Comparison of ENCODE assay signal across 17 cellular contexts in genomic region chr17:10681866-10682446, GRCh38. TPM values are rescaled to one million over a fixed set of nuclear protein-coding genes. Genes with fewer than 3 reads are reported as not detected.
DNase-seq lines count a peak whose midpoint lies in the region; ATAC-seq and TF ChIP-seq lines count a peak whose summit lies in the region.
"Had no signal": no experiment of that assay in that cellular context is flagged by ENCODE, and none has a peak within 500 bp of the region (broad histone marks: within the 10 kb centered on the region; RNA-seq: fewer than 3 reads in every experiment).

No MANE protein-coding gene starts in this region.

- no peak overlapping the region for H3K18ac ChIP-seq in mesenchymal stem cell (ENCODE audit: low read depth in 1 of 2, low read length in 2 of 2)

- ATAC-seq in activated T-helper 17 cell treated with anti-CD3 and anti-CD28 coated beads, Interleukin-2, amount 50 U/mL, for 72 hours (replicated peaks), result no peak
- ATAC-seq in HG03460 (IDR thresholded peaks at IDR 0.05; ENCODE audit: unreplicated experiment), result no peak
- no peak for ATAC-seq in CD4-positive, alpha-beta T cell (ENCODE audit: poor library complexity)
- ATAC-seq: Panc1; stimulated activated naive B cell treated with anti-CD40 and anti-IgM and Interleukin-4, amounts not matched to agents 10 μg/mL and 1 μg/mL and 100 μg/mL, for 72 hours had no signal

- TF ChIP-seq CTCF in ascending aorta (IDR thresholded peaks at IDR 0.05) (no peak), tibial artery (IDR thresholded peaks at IDR 0.05) (no peak)
- no peak for TF ChIP-seq CTCF in CD4-positive, alpha-beta T cell (IDR thresholded peaks at IDR 0.05)

- no peak overlapping the region for H2BK120ac ChIP-seq in mesenchymal stem cell (ENCODE audit: low read depth, low read length)

- intact Hi-C loops in ascending aorta (cut with DNase I), result loop anchor here (2.0 kb wide), 2 partner anchors 15 to 35 kb away; partner anchors contain the start of genes ADPRM and SCO1
- intact Hi-C loops in tibial artery (cut with DNase I; ENCODE audit: low total_unique reads), result no loop called here
- intact Hi-C loops in CD4-positive, alpha-beta T cell (cut with DNase I, micrococcal nuclease), result no loop called here

- 93% methylated on average over 6 of the region's 7 CpGs for WGBS in mesenchymal stem cell

- POLR2A ChIA-PET in CD4-positive, alpha-beta T cell (lab: Charles Lee), result no interaction called here

- H3K14ac ChIP-seq in mesenchymal stem cell (ENCODE audit: low read length in 2 of 2), result no peak overlapping the region

- peak overlapping the region; percentile 54 to 76 for H3K27ac ChIP-seq in ascending aorta
- H3K27ac ChIP-seq in mesenchymal stem cell (ENCODE audit: low read length, poor library complexity, severe bottlenecking), result peak overlapping the region; percentile 75
- H3K27ac ChIP-seq in tibial artery, result peak overlapping the region; percentile 48 to 69
- H3K27ac ChIP-seq in CD4-positive, alpha-beta T cell (ENCODE audit: low read depth, low read length), result no peak overlapping the region
- H3K27ac ChIP-seq: BLaER1 had no signal

- H2AK5ac ChIP-seq in mesenchymal stem cell (ENCODE audit: low read length, severe bottlenecking), result no peak overlapping the region

- H3K9me3 ChIP-seq in ascending aorta, result no peaks in the 10 kb centered on the region
- no peaks in the 10 kb centered on the region for H3K9me3 ChIP-seq in mesenchymal stem cell (ENCODE audit: control insufficient read depth, low read length)
- H3K9me3 ChIP-seq in tibial artery, result no peaks in the 10 kb centered on the region
- H3K9me3 ChIP-seq in CD4-positive, alpha-beta T cell (ENCODE audit: control insufficient read depth, low read length), result no peaks in the 10 kb centered on the region
- H3K9me3 ChIP-seq: BLaER1 had no signal

- no peak overlapping the region for H3K4me3 Mint-ChIP-seq in activated T-helper 17 cell treated with anti-CD3 and anti-CD28 coated beads, Interleukin-2, amount 50 U/mL, for 72 hours
- H3K4me3 Mint-ChIP-seq in CD4-positive, alpha-beta T cell, result no peak overlapping the region
- H3K4me3 Mint-ChIP-seq: activated naive CD8-positive, alpha-beta T cell treated with anti-CD3 and anti-CD28 coated beads, Interleukin-2, amount 10 ng/mL, durations not matched to agents 7 days and 5 days; activated T-cell treated with anti-CD3 and anti-CD28 coated beads, Interleukin-2, amount 50 U/mL, for 24 hours; stimulated activated naive B cell treated with anti-CD40 and anti-IgM and Interleukin-4, amounts not matched to agents 10 μg/mL and 1 μg/mL and 100 μg/mL, for 72 hours had no signal

- H3K79me1 ChIP-seq in mesenchymal stem cell (replicated peaks; ENCODE audit: low read length, poor library complexity, severe bottlenecking), result peaks cover 17% of the 10 kb centered on the region

- peak overlapping the region; percentile 33 for H3K4me2 ChIP-seq in mesenchymal stem cell (ENCODE audit: low read length, poor library complexity, severe bottlenecking)
- H3K4me2 ChIP-seq: BLaER1 had no signal

- H2BK12ac ChIP-seq in mesenchymal stem cell (ENCODE audit: low read length in 2 of 2), result no peak overlapping the region

- no peak overlapping the region for H3K9ac ChIP-seq in mesenchymal stem cell (ENCODE audit: low read length)
- H3K9ac ChIP-seq: BLaER1 had no signal

- H3K4me1 ChIP-seq in ascending aorta (peaks cover 8 to 10% of the 10 kb centered on the region in 2 donors), mesenchymal stem cell (ENCODE audit: control insufficient read depth, insufficient read depth, low read depth, low read length) (peaks cover 2% of the 10 kb centered on the region), tibial artery (peaks cover 0 to 32% (median 8%) of the 10 kb centered on the region in 4 donors)
- H3K4me1 ChIP-seq: BLaER1 had no signal

- no peak overlapping the region for H3K23ac ChIP-seq in mesenchymal stem cell (ENCODE audit: low read length in 2 of 2)

- H2AFZ ChIP-seq in mesenchymal stem cell (ENCODE audit: low read depth, low read length), result no peak overlapping the region

- H3K27me3 ChIP-seq in ascending aorta (no peaks in the 10 kb centered on the region), mesenchymal stem cell (ENCODE audit: control insufficient read depth in 1 of 2, insufficient read depth in 1 of 2, low read length in 2 of 2) (no peaks in the 10 kb centered on the region), tibial artery (no peaks in the 10 kb centered on the region)
- no peaks in the 10 kb centered on the region for H3K27me3 ChIP-seq in CD4-positive, alpha-beta T cell (ENCODE audit: control insufficient read depth, insufficient read depth, low read length)
- H3K27me3 ChIP-seq: BLaER1 had no signal

- H3K4me1 Mint-ChIP-seq in activated T-helper 17 cell treated with anti-CD3 and anti-CD28 coated beads, Interleukin-2, amount 50 U/mL, for 72 hours, result no peaks in the 10 kb centered on the region
- H3K4me1 Mint-ChIP-seq in CD4-positive, alpha-beta T cell (ENCODE audit: low read depth), result no peaks in the 10 kb centered on the region

- no peaks in the 10 kb centered on the region for H3K9me3 Mint-ChIP-seq in activated T-helper 17 cell treated with anti-CD3 and anti-CD28 coated beads, Interleukin-2, amount 50 U/mL, for 72 hours
- no peaks in the 10 kb centered on the region for H3K9me3 Mint-ChIP-seq in CD4-positive, alpha-beta T cell
- H3K9me3 Mint-ChIP-seq: activated naive CD8-positive, alpha-beta T cell treated with anti-CD3 and anti-CD28 coated beads, Interleukin-2, amount 10 ng/mL, durations not matched to agents 7 days and 5 days; activated T-cell treated with anti-CD3 and anti-CD28 coated beads, Interleukin-2, amount 50 U/mL, for 24 hours; stimulated activated naive B cell treated with anti-CD40 and anti-IgM and Interleukin-4, amounts not matched to agents 10 μg/mL and 1 μg/mL and 100 μg/mL, for 72 hours had no signal

- no peak overlapping the region for H4K91ac ChIP-seq in mesenchymal stem cell (ENCODE audit: low read length)

- no peak overlapping the region for H3K27ac Mint-ChIP-seq in activated T-helper 17 cell treated with anti-CD3 and anti-CD28 coated beads, Interleukin-2, amount 50 U/mL, for 72 hours
- H3K27ac Mint-ChIP-seq in CD4-positive, alpha-beta T cell, result no peak overlapping the region
- H3K27ac Mint-ChIP-seq: activated naive CD8-positive, alpha-beta T cell treated with anti-CD3 and anti-CD28 coated beads, Interleukin-2, amount 10 ng/mL, durations not matched to agents 7 days and 5 days; activated T-cell treated with anti-CD3 and anti-CD28 coated beads, Interleukin-2, amount 50 U/mL, for 24 hours; stimulated activated naive B cell treated with anti-CD40 and anti-IgM and Interleukin-4, amounts not matched to agents 10 μg/mL and 1 μg/mL and 100 μg/mL, for 72 hours had no signal

- peak; percentile 97 for DNase-seq in EH (ENCODE audit: low read depth)
- DNase-seq in ascending aorta (ENCODE audit: low spot score in 2 of 2), result no peak
- no peak for DNase-seq in mesenchymal stem cell
- no peak for DNase-seq in tibial artery
- DNase-seq in CD4-positive, alpha-beta T cell, result no peak
- DNase-seq in NCI-H510A treated with DMSO at 0.1 percent for 48 hours (lab: John Stamatoyannopoulos, UW), result no peak
- DNase-seq: activated CD4-positive, alpha-beta T cell treated with anti-CD3 and anti-CD28 coated beads, Interleukin-2, amount 50 U/mL, for 48 hours; activated naive CD8-positive, alpha-beta T cell treated with anti-CD3 and anti-CD28 coated beads, Interleukin-2, amount 10 ng/mL, durations not matched to agents 7 days and 5 days; activated T-cell treated with anti-CD3 and anti-CD28 coated beads, Interleukin-2, amount 50 U/mL, for 24 hours; DMS153; NCI-H1092; stimulated activated CD4-positive, alpha-beta T cell treated with anti-CD3 and anti-CD28 coated beads, Interleukin-12 subunit alpha, Interleukin-12 subunit beta, amount 100 ng/mL, for 4 hours; stimulated activated naive B cell treated with anti-CD40 and anti-IgM and Interleukin-4, amounts not matched to agents 10 μg/mL and 1 μg/mL and 100 μg/mL, for 72 hours had no signal

- H3K27me3 Mint-ChIP-seq in activated T-helper 17 cell treated with anti-CD3 and anti-CD28 coated beads, Interleukin-2, amount 50 U/mL, for 72 hours, result no peaks in the 10 kb centered on the region
- no peaks in the 10 kb centered on the region for H3K27me3 Mint-ChIP-seq in CD4-positive, alpha-beta T cell
- H3K27me3 Mint-ChIP-seq: activated naive CD8-positive, alpha-beta T cell treated with anti-CD3 and anti-CD28 coated beads, Interleukin-2, amount 10 ng/mL, durations not matched to agents 7 days and 5 days; activated T-cell treated with anti-CD3 and anti-CD28 coated beads, Interleukin-2, amount 50 U/mL, for 24 hours; stimulated activated naive B cell treated with anti-CD40 and anti-IgM and Interleukin-4, amounts not matched to agents 10 μg/mL and 1 μg/mL and 100 μg/mL, for 72 hours had no signal

- H2BK15ac ChIP-seq in mesenchymal stem cell (ENCODE audit: low read depth, poor library complexity, severe bottlenecking), result no peak overlapping the region

- CTCF ChIA-PET in CD4-positive, alpha-beta T cell (lab: Charles Lee), result interaction anchor here (1.7 kb wide), 1 partner anchor 35 kb away, joined by 5 read pairs; no protein-coding TSS in a partner anchor

- H3K4ac ChIP-seq in mesenchymal stem cell (ENCODE audit: low read depth in 1 of 2, low read length in 2 of 2), result no peak overlapping the region

- H2BK5ac ChIP-seq in mesenchymal stem cell (ENCODE audit: low read depth, low read length, poor library complexity, severe bottlenecking), result no peak overlapping the region

- H4K8ac ChIP-seq in mesenchymal stem cell (ENCODE audit: low read length), result no peak overlapping the region

- peaks cover 100% of the 10 kb centered on the region for H3K36me3 Mint-ChIP-seq in activated T-helper 17 cell treated with anti-CD3 and anti-CD28 coated beads, Interleukin-2, amount 50 U/mL, for 72 hours (ENCODE audit: low read depth)
- peaks cover 91% of the 10 kb centered on the region for H3K36me3 Mint-ChIP-seq in CD4-positive, alpha-beta T cell (ENCODE audit: low read depth)

- H3K4me3 ChIP-seq in ascending aorta (no peak overlapping the region), mesenchymal stem cell (ENCODE audit: insufficient read depth in 1 of 2, low read depth in 1 of 2, low read length in 2 of 2) (no peak overlapping the region), tibial artery (peak overlapping the region in 1 of 2 donors; percentile 13)
- H3K4me3 ChIP-seq: BLaER1 had no signal

- H3K36me3 ChIP-seq in ascending aorta, result peaks cover 30 to 52% of the 10 kb centered on the region in 2 donors
- H3K36me3 ChIP-seq in mesenchymal stem cell (ENCODE audit: control insufficient read depth in 1 of 2, insufficient read depth in 2 of 2, low read depth in 1 of 2, low read length in 2 of 2), result peaks cover 30 to 89% of the 10 kb centered on the region in 2 experiments
- H3K36me3 ChIP-seq in tibial artery, result peaks cover 37 to 62% (median 59%) of the 10 kb centered on the region in 3 donors

RNA-seq across cellular contexts. Expression of gene SCO1, which starts 15.4 kb away (rescaled TPM):
- 173 TPM for total RNA-seq in ascending aorta
- polyA plus RNA-seq in mesenchymal stem cell (2013, experiment 1 of 2), result 17.5 TPM
- 16.0 TPM for polyA plus RNA-seq in mesenchymal stem cell (2013, experiment 2 of 2)
- 10 to 100 TPM; 18.3 to 38.6 TPM for total RNA-seq in activated T-helper 17 cell treated with anti-CD3 and anti-CD28 coated beads, Interleukin-2, amount 50 U/mL, for 72 hours
- 10 to 100 TPM; 15.3 to 18.2 TPM for total RNA-seq in CD4-positive, alpha-beta T cell

RNA-seq across cellular contexts. Expression of gene ADPRM, which starts 15.4 kb away (rescaled TPM):
- not detected for total RNA-seq in ascending aorta
- polyA plus RNA-seq in mesenchymal stem cell (2013, experiment 1 of 2), result 9.4 TPM
- 10.2 TPM for polyA plus RNA-seq in mesenchymal stem cell (2013, experiment 2 of 2)
- total RNA-seq in activated T-helper 17 cell treated with anti-CD3 and anti-CD28 coated beads, Interleukin-2, amount 50 U/mL, for 72 hours, result 10 to 100 TPM; 10.9 to 11.4 TPM
- 10 to 100 TPM; 34.2 to 35.0 TPM for total RNA-seq in CD4-positive, alpha-beta T cell

RNA-seq across cellular contexts. Expression of gene MYH3, which starts 24.8 kb away (rescaled TPM):
- total RNA-seq in ascending aorta, result 0.32 TPM
- 0.33 TPM for polyA plus RNA-seq in mesenchymal stem cell (2013, experiment 1 of 2)
- polyA plus RNA-seq in mesenchymal stem cell (2013, experiment 2 of 2), result 0.25 TPM
- total RNA-seq in activated T-helper 17 cell treated with anti-CD3 and anti-CD28 coated beads, Interleukin-2, amount 50 U/mL, for 72 hours, result 1 to 10 TPM; 1.6 to 3.0 TPM
- 1 to 10 TPM; 5.4 to 5.6 TPM for total RNA-seq in CD4-positive, alpha-beta T cell

RNA-seq across cellular contexts. Expression of gene TMEM220, which starts 47.9 kb away (rescaled TPM):
- 0.53 TPM for total RNA-seq in ascending aorta
- polyA plus RNA-seq in mesenchymal stem cell (2013, experiment 1 of 2), result 7.5 TPM
- 6.3 TPM for polyA plus RNA-seq in mesenchymal stem cell (2013, experiment 2 of 2)
- total RNA-seq in activated T-helper 17 cell treated with anti-CD3 and anti-CD28 coated beads, Interleukin-2, amount 50 U/mL, for 72 hours, result under 1 TPM; 0.40 to 0.41 TPM
- 1 to 10 TPM; 2.9 to 3.2 TPM for total RNA-seq in CD4-positive, alpha-beta T cell

Comparison
In these comparisons a context has a peak if more than half of its experiments do, and no peak if none do; other contexts are left out.
1. RNA of gene ADPRM, which starts 15.4 kb away (total RNA-seq): 34.2 to 35.0 TPM in CD4-positive, alpha-beta T cell and 10.9 to 11.4 TPM in activated T-helper 17 cell treated with anti-CD3 and anti-CD28 coated beads, Interleukin-2, amount 50 U/mL, for 72 hours; not detected in ascending aorta (single experiment); every median in the first group is over 10 times any median in the second.